In genomic region chr12:49537231-49537708, GRCh38 we compare ENCODE assay signal across 9 cellular contexts. TPM values are rescaled to one million over a fixed set of nuclear protein-coding genes. Genes with fewer than 3 reads are reported as not detected.
A peak's percentile ranks its signal among the peaks of the same experiment; 100 is the strongest.
DNase-seq lines count a peak whose midpoint lies in the region; ATAC-seq and TF ChIP-seq lines count a peak whose summit lies in the region.
"Had no signal": no experiment of that assay in that cellular context is flagged by ENCODE, and none has a peak within 500 bp of the region (broad histone marks: within the 10 kb centered on the region; RNA-seq: fewer than 3 reads in every experiment).

No MANE protein-coding gene starts in this region.

- H3K79me1 ChIP-seq in mesenchymal stem cell (replicated peaks; ENCODE audit: low read length, poor library complexity, severe bottlenecking) = no peaks in the 10 kb centered on the region

- H2BK120ac ChIP-seq in mesenchymal stem cell (ENCODE audit: low read depth, low read length) = no peak overlapping the region

- H3K4me1 ChIP-seq in adrenal gland (replicated peaks in 1 of 2) (peaks cover 13 to 16% of the 10 kb centered on the region in 2 donors), mesenchymal stem cell (ENCODE audit: control insufficient read depth, insufficient read depth, low read depth, low read length) (peaks cover 18% of the 10 kb centered on the region), prostate gland (replicated peaks) (peaks cover 4% of the 10 kb centered on the region)

- H3K9ac ChIP-seq in mesenchymal stem cell (ENCODE audit: low read length) = no peak overlapping the region

- H3K4me1 Mint-ChIP-seq in natural killer cell = peaks cover 0 to 15% of the 10 kb centered on the region in 2 donors
- peaks cover 0 to 11% of the 10 kb centered on the region in 2 donors for H3K4me1 Mint-ChIP-seq in natural killer cell treated with Interleukin-12 subunit alpha and Interleukin-12 subunit beta and Interleukin-15 and Interleukin-18, amount 100 ng/mL, for 72 hours (ENCODE audit: low read depth in 2 of 2)

- no peaks in the 10 kb centered on the region for H3K9me3 Mint-ChIP-seq in natural killer cell
- H3K9me3 Mint-ChIP-seq in natural killer cell treated with Interleukin-12 subunit alpha and Interleukin-12 subunit beta and Interleukin-15 and Interleukin-18, amount 100 ng/mL, for 72 hours = no peaks in the 10 kb centered on the region

- H3K27ac ChIP-seq in adrenal gland (no peak overlapping the region), mesenchymal stem cell (ENCODE audit: low read length, poor library complexity, severe bottlenecking) (no peak overlapping the region), prostate gland (no peak overlapping the region)

- no peak overlapping the region for H4K91ac ChIP-seq in mesenchymal stem cell (ENCODE audit: low read length)

- H3K36me3 ChIP-seq in adrenal gland (replicated peaks in 1 of 2) = no peaks in the 10 kb centered on the region
- H3K36me3 ChIP-seq in mesenchymal stem cell (ENCODE audit: control insufficient read depth in 1 of 2, insufficient read depth in 2 of 2, low read depth in 1 of 2, low read length in 2 of 2) = peaks cover 0 to 6% of the 10 kb centered on the region in 2 experiments
- no peaks in the 10 kb centered on the region for H3K36me3 ChIP-seq in prostate gland

- H3K4ac ChIP-seq in mesenchymal stem cell (ENCODE audit: low read depth in 1 of 2, low read length in 2 of 2) = no peak overlapping the region

- no peaks in the 10 kb centered on the region for H3K9me3 ChIP-seq in adrenal gland (replicated peaks in 1 of 3)
- H3K9me3 ChIP-seq in mesenchymal stem cell (ENCODE audit: control insufficient read depth, low read length) = no peaks in the 10 kb centered on the region
- no peaks in the 10 kb centered on the region for H3K9me3 ChIP-seq in prostate gland

- intact Hi-C loops in natural killer cell (cut with micrococcal nuclease) = no loop called here
- intact Hi-C loops in adrenal gland (cut with DNase I) = no loop called here
- intact Hi-C loops in prostate gland (cut with DNase I) = no loop called here

- H2BK12ac ChIP-seq in mesenchymal stem cell (ENCODE audit: low read length in 2 of 2) = no peak overlapping the region

- peak overlapping the region; percentile 73 for H3K4me2 ChIP-seq in mesenchymal stem cell (ENCODE audit: low read length, poor library complexity, severe bottlenecking)

- H3K36me3 Mint-ChIP-seq in natural killer cell = no peaks in the 10 kb centered on the region
- H3K36me3 Mint-ChIP-seq in natural killer cell treated with Interleukin-12 subunit alpha and Interleukin-12 subunit beta and Interleukin-15 and Interleukin-18, amount 100 ng/mL, for 72 hours = no peaks in the 10 kb centered on the region

- ATAC-seq in natural killer cell (no peak), HG03460 (IDR thresholded peaks at IDR 0.05; ENCODE audit: unreplicated experiment) (no peak)
- no peak for ATAC-seq in natural killer cell treated with Interleukin-12 subunit alpha and Interleukin-12 subunit beta and Interleukin-15 and Interleukin-18, amount 100 ng/mL, for 72 hours

- peak overlapping the region in 1 of 2 donors; percentile 44 for H3K27ac Mint-ChIP-seq in natural killer cell
- H3K27ac Mint-ChIP-seq in natural killer cell treated with Interleukin-12 subunit alpha and Interleukin-12 subunit beta and Interleukin-15 and Interleukin-18, amount 100 ng/mL, for 72 hours = no peak overlapping the region

- DNase-seq in natural killer cell (no peak), adrenal gland (peak in 5 of 7 donors; percentile 45 to 60 (median 51)), mesenchymal stem cell (no peak), T-helper 9 cell (no peak), KG1 (lab: John Stamatoyannopoulos, UW) (no peak), prostate gland (ENCODE audit: low spot score) (no peak)
- no peak for DNase-seq in natural killer cell treated with Interleukin-12 subunit alpha and Interleukin-12 subunit beta and Interleukin-15 and Interleukin-18, amount 100 ng/mL, for 72 hours (ENCODE audit: low spot score)
- DNase-seq: foreskin melanocyte had no signal

- TF ChIP-seq CTCF in natural killer cell (IDR thresholded peaks at IDR 0.05) (no peak), adrenal gland (IDR thresholded peaks at IDR 0.05) (no peak), prostate gland (IDR thresholded peaks at IDR 0.05) (no peak)

- TF ChIP-seq POLR2A in adrenal gland (IDR thresholded peaks at IDR 0.05) = no peak
- no peak for TF ChIP-seq POLR2A in prostate gland (IDR thresholded peaks at IDR 0.05)

- no peak overlapping the region for H3K18ac ChIP-seq in mesenchymal stem cell (ENCODE audit: low read depth in 1 of 2, low read length in 2 of 2)

- no peak overlapping the region for H2AK5ac ChIP-seq in mesenchymal stem cell (ENCODE audit: low read length, severe bottlenecking)

- H3K14ac ChIP-seq in mesenchymal stem cell (ENCODE audit: low read length in 2 of 2) = no peak overlapping the region

- no peak overlapping the region for H2BK5ac ChIP-seq in mesenchymal stem cell (ENCODE audit: low read depth, low read length, poor library complexity, severe bottlenecking)

- no peak overlapping the region for H2AFZ ChIP-seq in mesenchymal stem cell (ENCODE audit: low read depth, low read length)

- H3K27me3 ChIP-seq in adrenal gland = no peaks in the 10 kb centered on the region
- H3K27me3 ChIP-seq in mesenchymal stem cell (ENCODE audit: control insufficient read depth in 1 of 2, insufficient read depth in 1 of 2, low read length in 2 of 2) = peaks cover 28 to 51% of the 10 kb centered on the region in 2 experiments
- no peaks in the 10 kb centered on the region for H3K27me3 ChIP-seq in prostate gland (replicated peaks; ENCODE audit: insufficient read depth)

- whole genome bisulfite sequencing in adrenal gland, 4 donors = 21 to 32% (median 26%) methylated on average over 8 to 10 of the region's 10 CpGs
- 31% methylated on average over 8 of the region's 10 CpGs for WGBS in mesenchymal stem cell
- 32% methylated on average over 10 of the region's 10 CpGs for WGBS in prostate gland

- no peak overlapping the region for H2BK15ac ChIP-seq in mesenchymal stem cell (ENCODE audit: low read depth, poor library complexity, severe bottlenecking)

- peak overlapping the region; percentile 86 for H3K4me3 Mint-ChIP-seq in natural killer cell
- no peak overlapping the region for H3K4me3 Mint-ChIP-seq in natural killer cell treated with Interleukin-12 subunit alpha and Interleukin-12 subunit beta and Interleukin-15 and Interleukin-18, amount 100 ng/mL, for 72 hours

- H3K4me3 ChIP-seq in adrenal gland (peak overlapping the region in 1 of 4 donors; percentile 63), mesenchymal stem cell (ENCODE audit: insufficient read depth in 1 of 2, low read depth in 1 of 2, low read length in 2 of 2) (peak overlapping the region in 1 of 2 experiments; percentile 51), prostate gland (peak overlapping the region in 1 of 2 donors; percentile 32)

- no peak overlapping the region for H3K23ac ChIP-seq in mesenchymal stem cell (ENCODE audit: low read length in 2 of 2)

- H4K8ac ChIP-seq in mesenchymal stem cell (ENCODE audit: low read length) = no peak overlapping the region

- H3K27me3 Mint-ChIP-seq in natural killer cell (ENCODE audit: low read depth in 2 of 2) = peaks cover 11 to 31% of the 10 kb centered on the region in 2 donors
- peaks cover 18 to 22% of the 10 kb centered on the region in 2 donors for H3K27me3 Mint-ChIP-seq in natural killer cell treated with Interleukin-12 subunit alpha and Interleukin-12 subunit beta and Interleukin-15 and Interleukin-18, amount 100 ng/mL, for 72 hours

RNA-seq across cellular contexts. Expression of gene KCNH3, which starts 1.6 kb away (rescaled TPM):
- 1 to 10 TPM; 1.2 to 1.7 (median 1.6) TPM for total RNA-seq in natural killer cell
- total RNA-seq in natural killer cell treated with Interleukin-12 subunit alpha and Interleukin-12 subunit beta and Interleukin-15 and Interleukin-18, amount 100 ng/mL, for 72 hours = under 1 TPM; 0.50 to 0.70 TPM
- 1 to 10 TPM in 7 of 8 donors, under 1 TPM in 1; 0.30 to 9.6 (median 2.3) TPM for total RNA-seq in adrenal gland
- polyA plus RNA-seq in adrenal gland = 10 to 100 TPM in 2 of 3 donors, under 1 TPM in 1; 0.07 to 18.9 (median 18.1) TPM
- 0.03 TPM for polyA plus RNA-seq in mesenchymal stem cell (2013, experiment 1 of 2)
- 0.01 TPM for polyA plus RNA-seq in mesenchymal stem cell (2013, experiment 2 of 2)
- 1 to 10 TPM; 1.8 to 2.2 TPM for total RNA-seq in prostate gland

RNA-seq across cellular contexts. Expression of gene MCRS1, which starts 30.7 kb away (rescaled TPM):
- 10 to 100 TPM; 78.4 to 96.5 (median 83.9) TPM for total RNA-seq in natural killer cell
- total RNA-seq in natural killer cell treated with Interleukin-12 subunit alpha and Interleukin-12 subunit beta and Interleukin-15 and Interleukin-18, amount 100 ng/mL, for 72 hours = 10 to 100 TPM; 64.9 to 89.8 TPM
- 10 to 100 TPM; 35.3 to 66.0 (median 50.3) TPM for total RNA-seq in adrenal gland
- 10 to 100 TPM; 28.3 to 98.1 (median 81.3) TPM for polyA plus RNA-seq in adrenal gland
- polyA plus RNA-seq in mesenchymal stem cell (2013, experiment 1 of 2) = 38.7 TPM
- 39.8 TPM for polyA plus RNA-seq in mesenchymal stem cell (2013, experiment 2 of 2)
- 10 to 100 TPM; 54.1 to 87.0 TPM for total RNA-seq in prostate gland

Comparison
In these comparisons a context has a peak if more than half of its experiments do, and no peak if none do; other contexts are left out.
1. DNase-seq: peak in adrenal gland (5 of 7); none in natural killer cell (single experiment), natural killer cell treated with Interleukin-12 subunit alpha and Interleukin-12 subunit beta and Interleukin-15 and Interleukin-18, amount 100 ng/mL, for 72 hours (single experiment), mesenchymal stem cell (single experiment), T-helper 9 cell (single experiment), KG1 (single experiment) and prostate gland (single experiment).